In the genomic region with DNA sequence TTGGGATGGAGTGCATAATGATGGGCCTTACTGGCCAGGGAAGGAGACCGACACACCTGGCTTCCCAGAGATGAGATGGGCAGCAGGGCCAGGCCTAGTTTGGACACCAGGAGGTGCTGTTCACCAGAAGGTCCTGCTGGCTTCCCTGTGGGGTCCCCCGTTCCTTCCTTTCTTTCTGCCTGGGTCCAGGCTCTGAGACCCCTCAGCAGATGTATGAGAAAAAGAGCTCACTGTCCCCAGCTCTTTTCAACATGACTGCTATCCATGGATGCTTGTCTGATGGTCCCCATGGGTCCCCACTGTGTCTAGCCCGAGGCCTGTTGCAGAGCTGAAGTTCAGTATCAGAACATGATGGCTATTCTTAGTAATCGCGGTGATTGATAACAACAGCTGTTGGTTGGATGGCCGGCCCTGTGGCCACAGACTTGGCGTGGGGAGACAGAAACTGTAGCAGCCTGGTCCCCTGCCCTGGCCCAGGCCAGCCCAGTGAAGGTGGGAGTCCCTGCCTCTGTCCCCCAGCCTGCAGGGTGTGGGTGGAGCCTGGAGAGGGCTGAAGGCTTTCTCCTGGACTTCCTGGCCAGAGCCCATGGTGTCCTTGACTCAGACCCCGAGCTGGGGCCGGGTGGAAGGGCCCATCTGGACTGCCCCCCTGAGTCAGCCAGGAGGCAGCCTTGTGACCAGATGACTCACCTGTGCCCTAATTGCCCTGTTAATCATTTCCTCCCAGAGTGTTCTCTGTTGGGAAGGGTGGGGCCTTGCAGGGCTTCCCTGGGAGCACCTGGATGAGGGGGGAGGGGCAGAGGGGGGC, we compare ENCODE assay signal across 1 cellular context.
A peak's percentile ranks its signal among the peaks of the same experiment; 100 is the strongest.
TF ChIP-seq lines count a peak whose summit lies in the region.

No MANE protein-coding gene starts in this region.

TF ChIP-seq in HepG2, 621 proteins besides CTCF, POLR2A, EP300 and RAD21 (continued from another document and continues in another):
- TF ChIP-seq MXD3 (CRISPR knock-in tag; IDR thresholded peaks at IDR 0.05) (no peak), ZC3H13 (CRISPR knock-in tag; IDR thresholded peaks at IDR 0.05) (no peak; the same call in 1 of the 2 replicates), CBX2 (IDR thresholded peaks at IDR 0.05; ENCODE audit: low read depth, low read length) (no peak), CBX2 (CRISPR knock-in tag; IDR thresholded peaks at IDR 0.05; ENCODE audit: low read depth) (no peak), ZNF230 (CRISPR knock-in tag; IDR thresholded peaks at IDR 0.05) (0 out of 2 replicates have a peak, but pooled peaks have one; percentile 51), ZNF34 (CRISPR knock-in tag; IDR thresholded peaks at IDR 0.05; ENCODE audit: borderline replicate concordance) (no peak), ZNF326 (CRISPR knock-in tag; IDR thresholded peaks at IDR 0.05; ENCODE audit: borderline replicate concordance) (no peak), ZNF839 (CRISPR knock-in tag; IDR thresholded peaks at IDR 0.05; ENCODE audit: borderline replicate concordance) (no peak), ZFY (CRISPR knock-in tag; IDR thresholded peaks at IDR 0.05) (no peak; the same call in 1 of the 2 replicates), PRDM15 (CRISPR knock-in tag; IDR thresholded peaks at IDR 0.05) (no peak), PLRG1 (conservative IDR thresholded peaks at IDR 0.05) (no peak), U2AF1 (optimal IDR thresholded peaks at IDR 0.05; ENCODE audit: low read depth, low read length) (no peak), SRY (CRISPR knock-in tag; IDR thresholded peaks at IDR 0.05) (peak; percentile 84; the same call in 1 of the 2 replicates), REL (CRISPR knock-in tag; conservative IDR thresholded peaks at IDR 0.05) (no peak), SNRNP70 (IDR thresholded peaks at IDR 0.05; ENCODE audit: low read depth, low read length) (no peak), SIN3B (IDR thresholded peaks at IDR 0.05; ENCODE audit: low read length) (no peak; the same call in 1 of the 2 replicates), ZNF567 (CRISPR knock-in tag; IDR thresholded peaks at IDR 0.05; ENCODE audit: borderline replicate concordance) (0 out of 2 replicates have a peak, but pooled peaks have one; percentile 72), ATF7-NPFF (CRISPR knock-in tag; IDR thresholded peaks at IDR 0.05; ENCODE audit: low read depth) (no peak), PTBP1 (IDR thresholded peaks at IDR 0.05; ENCODE audit: low read depth, low read length, poor library complexity, severe bottlenecking) (no peak), PAF1 (CRISPR knock-in tag; IDR thresholded peaks at IDR 0.05) (no peak), ZFP82 (CRISPR knock-in tag; IDR thresholded peaks at IDR 0.05; ENCODE audit: borderline replicate concordance) (no peak), TRAFD1 (CRISPR knock-in tag; IDR thresholded peaks at IDR 0.05; ENCODE audit: borderline replicate concordance) (no peak), ZBTB38 (CRISPR knock-in tag; IDR thresholded peaks at IDR 0.05) (no peak; the same call in 1 of the 2 replicates), ISX (CRISPR knock-in tag; conservative IDR thresholded peaks at IDR 0.05) (no peak), ZNF350 (CRISPR knock-in tag; IDR thresholded peaks at IDR 0.05; ENCODE audit: borderline replicate concordance, low read depth) (peak; percentile 72; the same call in 1 of the 2 replicates)
- TF ChIP-seq, protein P1, sequence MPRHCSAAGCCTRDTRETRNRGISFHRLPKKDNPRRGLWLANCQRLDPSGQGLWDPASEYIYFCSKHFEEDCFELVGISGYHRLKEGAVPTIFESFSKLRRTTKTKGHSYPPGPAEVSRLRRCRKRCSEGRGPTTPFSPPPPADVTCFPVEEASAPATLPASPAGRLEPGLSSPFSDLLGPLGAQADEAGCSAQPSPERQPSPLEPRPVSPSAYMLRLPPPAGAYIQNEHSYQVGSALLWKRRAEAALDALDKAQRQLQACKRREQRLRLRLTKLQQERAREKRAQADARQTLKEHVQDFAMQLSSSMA (CRISPR knock-in tag; IDR thresholded peaks at IDR 0.05), result no peak
- TF ChIP-seq, protein P2, sequence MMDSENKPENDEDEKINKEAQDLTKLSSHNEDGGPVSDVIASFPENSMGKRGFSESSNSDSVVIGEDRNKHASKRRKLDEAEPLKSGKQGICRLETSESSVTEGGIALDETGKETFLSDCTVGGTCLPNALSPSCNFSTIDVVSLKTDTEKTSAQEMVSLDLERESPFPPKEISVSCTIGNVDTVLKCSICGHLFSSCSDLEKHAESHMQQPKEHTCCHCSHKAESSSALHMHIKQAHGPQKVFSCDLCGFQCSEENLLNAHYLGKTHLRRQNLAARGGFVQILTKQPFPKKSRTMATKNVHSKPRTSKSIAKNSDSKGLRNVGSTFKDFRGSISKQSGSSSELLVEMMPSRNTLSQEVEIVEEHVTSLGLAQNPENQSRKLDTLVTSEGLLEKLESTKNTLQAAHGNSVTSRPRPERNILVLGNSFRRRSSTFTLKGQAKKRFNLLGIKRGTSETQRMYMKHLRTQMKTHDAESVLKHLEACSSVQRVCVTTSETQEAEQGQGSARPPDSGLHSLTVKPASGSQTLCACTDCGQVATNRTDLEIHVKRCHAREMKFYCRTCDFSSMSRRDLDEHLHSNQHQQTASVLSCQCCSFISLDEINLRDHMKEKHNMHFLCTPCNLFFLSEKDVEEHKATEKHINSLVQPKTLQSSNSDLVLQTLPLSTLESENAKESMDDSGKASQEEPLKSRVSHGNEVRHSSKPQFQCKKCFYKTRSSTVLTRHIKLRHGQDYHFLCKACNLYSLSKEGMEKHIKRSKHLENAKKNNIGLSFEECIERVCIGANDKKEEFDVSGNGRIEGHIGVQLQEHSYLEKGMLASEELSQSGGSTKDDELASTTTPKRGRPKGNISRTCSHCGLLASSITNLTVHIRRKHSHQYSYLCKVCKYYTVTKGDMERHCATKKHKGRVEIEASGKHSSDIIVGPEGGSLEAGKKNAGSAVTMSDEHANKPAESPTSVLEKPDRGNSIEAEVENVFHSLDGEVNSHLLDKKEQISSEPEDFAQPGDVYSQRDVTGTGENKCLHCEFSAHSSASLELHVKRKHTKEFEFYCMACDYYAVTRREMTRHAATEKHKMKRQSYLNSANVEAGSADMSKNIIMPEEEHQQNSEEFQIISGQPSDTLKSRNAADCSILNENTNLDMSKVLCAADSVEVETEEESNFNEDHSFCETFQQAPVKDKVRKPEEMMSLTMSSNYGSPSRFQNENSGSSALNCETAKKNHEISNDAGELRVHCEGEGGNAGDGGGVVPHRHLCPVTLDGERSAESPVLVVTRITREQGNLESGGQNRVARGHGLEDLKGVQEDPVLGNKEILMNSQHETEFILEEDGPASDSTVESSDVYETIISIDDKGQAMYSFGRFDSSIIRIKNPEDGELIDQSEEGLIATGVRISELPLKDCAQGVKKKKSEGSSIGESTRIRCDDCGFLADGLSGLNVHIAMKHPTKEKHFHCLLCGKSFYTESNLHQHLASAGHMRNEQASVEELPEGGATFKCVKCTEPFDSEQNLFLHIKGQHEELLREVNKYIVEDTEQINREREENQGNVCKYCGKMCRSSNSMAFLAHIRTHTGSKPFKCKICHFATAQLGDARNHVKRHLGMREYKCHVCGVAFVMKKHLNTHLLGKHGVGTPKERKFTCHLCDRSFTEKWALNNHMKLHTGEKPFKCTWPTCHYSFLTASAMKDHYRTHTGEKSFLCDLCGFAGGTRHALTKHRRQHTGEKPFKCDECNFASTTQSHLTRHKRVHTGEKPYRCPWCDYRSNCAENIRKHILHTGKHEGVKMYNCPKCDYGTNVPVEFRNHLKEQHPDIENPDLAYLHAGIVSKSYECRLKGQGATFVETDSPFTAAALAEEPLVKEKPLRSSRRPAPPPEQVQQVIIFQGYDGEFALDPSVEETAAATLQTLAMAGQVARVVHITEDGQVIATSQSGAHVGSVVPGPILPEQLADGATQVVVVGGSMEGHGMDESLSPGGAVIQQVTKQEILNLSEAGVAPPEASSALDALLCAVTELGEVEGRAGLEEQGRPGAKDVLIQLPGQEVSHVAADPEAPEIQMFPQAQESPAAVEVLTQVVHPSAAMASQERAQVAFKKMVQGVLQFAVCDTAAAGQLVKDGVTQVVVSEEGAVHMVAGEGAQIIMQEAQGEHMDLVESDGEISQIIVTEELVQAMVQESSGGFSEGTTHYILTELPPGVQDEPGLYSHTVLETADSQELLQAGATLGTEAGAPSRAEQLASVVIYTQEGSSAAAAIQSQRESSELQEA (CRISPR knock-in tag; IDR thresholded peaks at IDR 0.05; ENCODE audit: not compliant biosample characterization), result no peak
- TF ChIP-seq, protein P3, sequence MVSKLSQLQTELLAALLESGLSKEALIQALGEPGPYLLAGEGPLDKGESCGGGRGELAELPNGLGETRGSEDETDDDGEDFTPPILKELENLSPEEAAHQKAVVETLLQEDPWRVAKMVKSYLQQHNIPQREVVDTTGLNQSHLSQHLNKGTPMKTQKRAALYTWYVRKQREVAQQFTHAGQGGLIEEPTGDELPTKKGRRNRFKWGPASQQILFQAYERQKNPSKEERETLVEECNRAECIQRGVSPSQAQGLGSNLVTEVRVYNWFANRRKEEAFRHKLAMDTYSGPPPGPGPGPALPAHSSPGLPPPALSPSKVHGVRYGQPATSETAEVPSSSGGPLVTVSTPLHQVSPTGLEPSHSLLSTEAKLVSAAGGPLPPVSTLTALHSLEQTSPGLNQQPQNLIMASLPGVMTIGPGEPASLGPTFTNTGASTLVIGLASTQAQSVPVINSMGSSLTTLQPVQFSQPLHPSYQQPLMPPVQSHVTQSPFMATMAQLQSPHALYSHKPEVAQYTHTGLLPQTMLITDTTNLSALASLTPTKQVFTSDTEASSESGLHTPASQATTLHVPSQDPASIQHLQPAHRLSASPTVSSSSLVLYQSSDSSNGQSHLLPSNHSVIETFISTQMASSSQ (IDR thresholded peaks at IDR 0.05; ENCODE audit: low read depth), result peak; percentile 93
- TF ChIP-seq, protein P3 (CRISPR knock-in tag; IDR thresholded peaks at IDR 0.05; ENCODE audit: borderline replicate concordance), result peak; percentile 96
- TF ChIP-seq, protein P4, sequence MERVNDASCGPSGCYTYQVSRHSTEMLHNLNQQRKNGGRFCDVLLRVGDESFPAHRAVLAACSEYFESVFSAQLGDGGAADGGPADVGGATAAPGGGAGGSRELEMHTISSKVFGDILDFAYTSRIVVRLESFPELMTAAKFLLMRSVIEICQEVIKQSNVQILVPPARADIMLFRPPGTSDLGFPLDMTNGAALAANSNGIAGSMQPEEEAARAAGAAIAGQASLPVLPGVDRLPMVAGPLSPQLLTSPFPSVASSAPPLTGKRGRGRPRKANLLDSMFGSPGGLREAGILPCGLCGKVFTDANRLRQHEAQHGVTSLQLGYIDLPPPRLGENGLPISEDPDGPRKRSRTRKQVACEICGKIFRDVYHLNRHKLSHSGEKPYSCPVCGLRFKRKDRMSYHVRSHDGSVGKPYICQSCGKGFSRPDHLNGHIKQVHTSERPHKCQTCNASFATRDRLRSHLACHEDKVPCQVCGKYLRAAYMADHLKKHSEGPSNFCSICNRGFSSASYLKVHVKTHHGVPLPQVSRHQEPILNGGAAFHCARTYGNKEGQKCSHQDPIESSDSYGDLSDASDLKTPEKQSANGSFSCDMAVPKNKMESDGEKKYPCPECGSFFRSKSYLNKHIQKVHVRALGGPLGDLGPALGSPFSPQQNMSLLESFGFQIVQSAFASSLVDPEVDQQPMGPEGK (CRISPR knock-in tag; IDR thresholded peaks at IDR 0.05), result peak; percentile 83
